8 cellular contexts compared by ENCODE assay signal in the genomic region with DNA sequence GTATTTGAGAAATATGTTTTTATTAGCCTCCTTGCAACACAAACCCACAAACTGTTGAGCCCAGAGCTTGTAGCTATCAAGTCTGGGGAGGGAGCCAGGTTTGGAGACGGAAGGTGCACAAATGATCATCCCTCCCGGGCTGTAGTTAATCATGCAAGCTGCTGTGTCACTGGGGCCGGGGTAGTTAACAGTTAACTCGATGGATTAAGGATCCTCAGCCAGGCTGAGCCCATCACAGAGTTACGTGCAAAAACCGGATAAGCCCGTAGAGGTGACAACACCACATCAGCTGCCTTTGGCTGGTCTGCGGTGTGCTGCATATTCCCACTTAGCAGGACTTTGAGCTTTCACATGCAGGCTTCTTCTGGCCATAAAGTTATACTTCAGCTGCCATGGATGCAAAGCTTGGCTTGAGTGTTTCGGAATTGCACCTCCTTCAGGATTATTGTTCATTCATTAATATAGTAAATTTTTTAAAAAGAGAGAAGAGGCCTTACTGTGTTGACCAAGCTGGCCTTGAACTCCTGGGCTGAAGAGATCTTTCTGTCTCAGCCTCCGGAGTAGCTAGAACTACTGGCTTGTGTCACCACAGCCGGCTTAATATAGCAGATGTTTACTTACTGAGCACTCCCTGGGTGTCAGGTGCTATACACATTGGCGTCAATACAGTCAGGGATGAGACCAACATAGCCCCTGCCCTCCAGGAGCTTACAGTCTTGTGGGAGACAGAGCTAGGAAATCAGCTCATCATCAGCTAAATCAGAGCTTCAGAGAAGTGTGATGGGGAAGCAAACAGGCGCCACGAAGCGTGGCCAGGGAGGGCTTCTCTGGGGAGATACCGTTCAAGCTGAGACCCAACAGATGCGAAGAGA.
DNase-seq lines count a peak whose midpoint lies in the region; ATAC-seq and TF ChIP-seq lines count a peak whose summit lies in the region.

No MANE protein-coding gene starts in this region.

- H3K4me3 Mint-ChIP-seq in stimulated activated naive CD8-positive, alpha-beta T cell treated with anti-CD3 and anti-CD28 coated beads, Interleukin-15, Interleukin-2, amounts not matched to agents 100 ng/mL and 50 ng/mL, for 24 hours, result no peak overlapping the region
- no peak overlapping the region for H3K4me3 Mint-ChIP-seq in activated T-helper 2 cell treated with anti-CD3 and anti-CD28 coated beads, Interferon-gamma antibody, Interleukin-2, Interleukin-4, amounts not matched to agents 10 μg/mL and 5 μg/mL and 100 μg/mL, durations not matched to agents 14 hours and 24 hours and 36 hours (ENCODE audit: low read depth)

- peak overlapping the region; percentile 71 to 77 for H3K27ac ChIP-seq in left lung
- no peak overlapping the region for H3K27ac ChIP-seq in aorta (ENCODE audit: low read depth in 1 of 2, low read length in 2 of 2)

- H3K27me3 ChIP-seq in left lung (no peaks in the 10 kb centered on the region), aorta (ENCODE audit: control insufficient read depth in 1 of 2, insufficient read depth in 2 of 2, low read length in 1 of 2) (no peaks in the 10 kb centered on the region)

- no peak for TF ChIP-seq CTCF in left lung (IDR thresholded peaks at IDR 0.05)

- H3K4me1 ChIP-seq in left lung (peaks cover 17 to 51% of the 10 kb centered on the region in 2 donors), aorta (ENCODE audit: control insufficient read depth in 1 of 2, insufficient read depth in 2 of 2, low read length in 2 of 2) (peaks cover 5 to 9% of the 10 kb centered on the region in 2 donors)

- H3K27me3 Mint-ChIP-seq in stimulated activated naive CD8-positive, alpha-beta T cell treated with anti-CD3 and anti-CD28 coated beads, Interleukin-15, Interleukin-2, amounts not matched to agents 100 ng/mL and 50 ng/mL, for 24 hours, result no peaks in the 10 kb centered on the region
- no peaks in the 10 kb centered on the region for H3K27me3 Mint-ChIP-seq in activated T-helper 2 cell treated with anti-CD3 and anti-CD28 coated beads, Interferon-gamma antibody, Interleukin-2, Interleukin-4, amounts not matched to agents 10 μg/mL and 5 μg/mL and 100 μg/mL, durations not matched to agents 14 hours and 24 hours and 36 hours (ENCODE audit: low read depth)

- H3K27ac Mint-ChIP-seq in stimulated activated naive CD8-positive, alpha-beta T cell treated with anti-CD3 and anti-CD28 coated beads, Interleukin-15, Interleukin-2, amounts not matched to agents 100 ng/mL and 50 ng/mL, for 24 hours, result peak overlapping the region; percentile 8
- H3K27ac Mint-ChIP-seq in activated T-helper 2 cell treated with anti-CD3 and anti-CD28 coated beads, Interferon-gamma antibody, Interleukin-2, Interleukin-4, amounts not matched to agents 10 μg/mL and 5 μg/mL and 100 μg/mL, durations not matched to agents 14 hours and 24 hours and 36 hours, result peak overlapping the region; percentile 20

- H3K9me3 Mint-ChIP-seq in stimulated activated naive CD8-positive, alpha-beta T cell treated with anti-CD3 and anti-CD28 coated beads, Interleukin-15, Interleukin-2, amounts not matched to agents 100 ng/mL and 50 ng/mL, for 24 hours, result no peaks in the 10 kb centered on the region
- H3K9me3 Mint-ChIP-seq in activated T-helper 2 cell treated with anti-CD3 and anti-CD28 coated beads, Interferon-gamma antibody, Interleukin-2, Interleukin-4, amounts not matched to agents 10 μg/mL and 5 μg/mL and 100 μg/mL, durations not matched to agents 14 hours and 24 hours and 36 hours, result no peaks in the 10 kb centered on the region

- H3K9me3 ChIP-seq in left lung (no peaks in the 10 kb centered on the region), aorta (ENCODE audit: control insufficient read depth, low read length) (no peaks in the 10 kb centered on the region)

- H3K4me3 ChIP-seq in left lung (no peak overlapping the region), aorta (ENCODE audit: low read length in 2 of 2) (no peak overlapping the region)

- ATAC-seq in stimulated activated naive CD8-positive, alpha-beta T cell treated with anti-CD3 and anti-CD28 coated beads, Interleukin-15, Interleukin-2, amounts not matched to agents 100 U/mL and 50 U/mL, for 24 hours, result no peak
- ATAC-seq in left lung (no peak), aorta (ENCODE audit: low FRiP score) (peak; percentile 24), HG02884 (IDR thresholded peaks at IDR 0.05; ENCODE audit: unreplicated experiment) (no peak)

- 83 to 84% methylated on average over 17 of the region's 17 CpGs for WGBS in aorta, 2 donors

- intact Hi-C loops in activated T-helper 2 cell treated with anti-CD3 and anti-CD28 coated beads, Interferon-gamma antibody, Interleukin-2, Interleukin-4, amounts not matched to agents 10 μg/mL and 5 μg/mL and 100 μg/mL, durations not matched to agents 14 hours and 24 hours and 36 hours (cut with micrococcal nuclease), result no loop called here
- intact Hi-C loops in left lung (cut with DNase I) (no loop called here), aorta (cut with DNase I) (no loop called here)

- H3K36me3 ChIP-seq in left lung, result no peaks in the 10 kb centered on the region
- no peaks in the 10 kb centered on the region for H3K36me3 ChIP-seq in aorta (ENCODE audit: control insufficient read depth in 1 of 2, insufficient read depth in 2 of 2, low read length in 1 of 2)

- DNase-seq in stimulated activated naive CD8-positive, alpha-beta T cell treated with anti-CD3 and anti-CD28 coated beads, Interleukin-15, Interleukin-2, amounts not matched to agents 100 U/mL and 50 U/mL, for 24 hours, result no peak
- DNase-seq in activated T-helper 2 cell treated with anti-CD3 and anti-CD28 coated beads, Interferon-gamma antibody, Interleukin-2, Interleukin-4, amounts not matched to agents 10 μg/mL and 5 μg/mL and 100 μg/mL, durations not matched to agents 14 hours and 24 hours and 36 hours (ENCODE audit: low spot score), result no peak
- DNase-seq in left lung, result no peak
- DNase-seq in aorta, result no peak
- no peak for DNase-seq in occipital lobe (lab: John Stamatoyannopoulos, UW)
- no peak for DNase-seq in NCI-H2107 treated with DMSO at 0.1 percent for 48 hours (lab: John Stamatoyannopoulos, UW; ENCODE audit: unreplicated experiment)

- H3K36me3 Mint-ChIP-seq in stimulated activated naive CD8-positive, alpha-beta T cell treated with anti-CD3 and anti-CD28 coated beads, Interleukin-15, Interleukin-2, amounts not matched to agents 100 ng/mL and 50 ng/mL, for 24 hours (ENCODE audit: low read depth), result peaks cover 61% of the 10 kb centered on the region
- H3K36me3 Mint-ChIP-seq in activated T-helper 2 cell treated with anti-CD3 and anti-CD28 coated beads, Interferon-gamma antibody, Interleukin-2, Interleukin-4, amounts not matched to agents 10 μg/mL and 5 μg/mL and 100 μg/mL, durations not matched to agents 14 hours and 24 hours and 36 hours (ENCODE audit: low read depth), result peaks cover 75% of the 10 kb centered on the region

- H3K4me1 Mint-ChIP-seq in stimulated activated naive CD8-positive, alpha-beta T cell treated with anti-CD3 and anti-CD28 coated beads, Interleukin-15, Interleukin-2, amounts not matched to agents 100 ng/mL and 50 ng/mL, for 24 hours (ENCODE audit: low read depth), result peaks cover 63% of the 10 kb centered on the region
- H3K4me1 Mint-ChIP-seq in activated T-helper 2 cell treated with anti-CD3 and anti-CD28 coated beads, Interferon-gamma antibody, Interleukin-2, Interleukin-4, amounts not matched to agents 10 μg/mL and 5 μg/mL and 100 μg/mL, durations not matched to agents 14 hours and 24 hours and 36 hours (ENCODE audit: low read depth), result peaks cover 49% of the 10 kb centered on the region

Comparison
In these comparisons a context has a peak if more than half of its experiments do, and no peak if none do; other contexts are left out.
1. H3K27ac ChIP-seq: peak in left lung (2 of 2); none in aorta (0 of 2).